In the genomic region with DNA sequence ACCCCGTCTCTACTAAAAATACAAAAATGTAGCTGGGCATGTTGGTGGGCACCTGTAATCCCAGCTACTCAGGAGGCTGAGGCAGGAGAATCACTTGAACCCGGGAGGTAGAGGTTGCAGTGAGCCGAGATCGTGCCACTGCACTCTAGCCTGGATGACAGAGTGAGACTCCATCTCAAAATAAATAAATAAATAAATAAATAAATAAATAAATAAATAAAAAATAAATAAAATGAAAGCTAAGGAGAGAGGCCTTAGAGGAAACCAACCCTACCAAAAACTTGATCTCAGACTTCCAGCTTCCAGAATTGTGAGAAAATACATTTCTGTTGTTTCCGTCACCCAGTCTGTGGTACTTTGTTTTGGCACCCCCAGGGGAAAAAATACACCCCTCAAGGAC, we compare ENCODE assay signal across 2 cellular contexts. TPM values are rescaled to one million over a fixed set of nuclear protein-coding genes. Genes with fewer than 3 reads are reported as not detected.
"Had no signal": no experiment of that assay in that cellular context is flagged by ENCODE, and none has a peak within 500 bp of the region (broad histone marks: within the 10 kb centered on the region; RNA-seq: fewer than 3 reads in every experiment).

No MANE protein-coding gene starts in this region.

RNA-seq across cellular contexts. Expression of gene CLMP, which starts 42.7 kb away (rescaled TPM):
- total RNA-seq: natural killer cell treated with Interleukin-12 subunit alpha and Interleukin-12 subunit beta and Interleukin-15 and Interleukin-18, amount 100 ng/mL, for 72 hours had no signal
- polyA plus RNA-seq: neural cell had no signal
